Comparison of ENCODE assay signal across 8 cellular contexts in genomic region chr13:31424130-31424729, GRCh38.
DNase-seq lines count a peak whose midpoint lies in the region; ATAC-seq and TF ChIP-seq lines count a peak whose summit lies in the region.

No MANE protein-coding gene starts in this region.

- H3K4me1 ChIP-seq in OCI-LY1 (ENCODE audit: insufficient read depth, low read length, severe bottlenecking) (no peaks in the 10 kb centered on the region), tibial artery (no peaks in the 10 kb centered on the region)

- H3K27ac ChIP-seq in OCI-LY1 (ENCODE audit: low read depth, low read length, poor library complexity, severe bottlenecking) (no peak overlapping the region), tibial artery (no peak overlapping the region)

- H3K4me3 Mint-ChIP-seq in activated T-cell treated with anti-CD3 and anti-CD28 coated beads, Interleukin-2, amount 50 U/mL, for 24 hours: no peak overlapping the region

- ATAC-seq in GM21515 (IDR thresholded peaks at IDR 0.05; ENCODE audit: unreplicated experiment): peak; percentile 96

- TF ChIP-seq CTCF in OCI-LY1 (IDR thresholded peaks at IDR 0.05; ENCODE audit: low read length): peak; percentile 96
- peak; percentile 96 for TF ChIP-seq CTCF in fibroblast of the aortic adventitia (IDR thresholded peaks at IDR 0.05; ENCODE audit: insufficient read depth, low read length)
- TF ChIP-seq CTCF in tibial artery (IDR thresholded peaks at IDR 0.05): peak; percentile 84 to 87

- H3K79me2 ChIP-seq in OCI-LY1 (ENCODE audit: insufficient read depth, low read length): no peaks in the 10 kb centered on the region

- H3F3A ChIP-seq in OCI-LY1 (ENCODE audit: insufficient read depth, low read length): no peaks in the 10 kb centered on the region

- H3K36me3 ChIP-seq in OCI-LY1 (ENCODE audit: insufficient read depth, low read length): no peaks in the 10 kb centered on the region
- no peaks in the 10 kb centered on the region for H3K36me3 ChIP-seq in tibial artery

- no peak overlapping the region for H2AFZ ChIP-seq in OCI-LY1 (ENCODE audit: low read length)

- DNase-seq in EH (ENCODE audit: low read depth): peak; percentile 82
- peak; percentile 22 for DNase-seq in HS-5 (ENCODE audit: low read depth)
- DNase-seq in activated T-cell treated with anti-CD3 and anti-CD28 coated beads, Interleukin-2, amount 50 U/mL, for 24 hours: peak; percentile 60
- peak; percentile 82 for DNase-seq in fibroblast of the aortic adventitia (ENCODE audit: low read depth)
- DNase-seq in nucleus accumbens (lab: John Stamatoyannopoulos, UW): peak in 47 of 56 donors; percentile 7 to 76 (median 37)
- peak; percentile 80 to 86 for DNase-seq in tibial artery

- H3K27me3 Mint-ChIP-seq in activated T-cell treated with anti-CD3 and anti-CD28 coated beads, Interleukin-2, amount 50 U/mL, for 24 hours: peaks cover 8% of the 10 kb centered on the region

- H3K4me2 ChIP-seq in OCI-LY1 (ENCODE audit: low read length): no peak overlapping the region

- intact Hi-C loops in tibial artery (cut with DNase I; ENCODE audit: low total_unique reads): loop anchor here (10.0 kb wide), 1 partner anchor 189 kb away; no protein-coding TSS in a partner anchor

- H3K36me3 Mint-ChIP-seq in activated T-cell treated with anti-CD3 and anti-CD28 coated beads, Interleukin-2, amount 50 U/mL, for 24 hours (ENCODE audit: low read depth): no peaks in the 10 kb centered on the region

- H3K4me3 ChIP-seq in OCI-LY1 (ENCODE audit: low read depth, low read length, poor library complexity, severe bottlenecking) (no peak overlapping the region), fibroblast of the aortic adventitia (ENCODE audit: low read depth, low read length) (no peak overlapping the region), tibial artery (no peak overlapping the region)

- no peaks in the 10 kb centered on the region for H3K9me3 Mint-ChIP-seq in activated T-cell treated with anti-CD3 and anti-CD28 coated beads, Interleukin-2, amount 50 U/mL, for 24 hours

- H3K4me1 Mint-ChIP-seq in activated T-cell treated with anti-CD3 and anti-CD28 coated beads, Interleukin-2, amount 50 U/mL, for 24 hours (ENCODE audit: low read depth): peaks cover 3% of the 10 kb centered on the region

- no peaks in the 10 kb centered on the region for H4K20me1 ChIP-seq in OCI-LY1 (ENCODE audit: insufficient read depth, low read length)

- H3K9me3 ChIP-seq in OCI-LY1 (ENCODE audit: low read length) (no peaks in the 10 kb centered on the region), tibial artery (no peaks in the 10 kb centered on the region)

- no peak overlapping the region for H3K9ac ChIP-seq in OCI-LY1 (ENCODE audit: low read length)

- H3K27ac Mint-ChIP-seq in activated T-cell treated with anti-CD3 and anti-CD28 coated beads, Interleukin-2, amount 50 U/mL, for 24 hours: no peak overlapping the region

- no peaks in the 10 kb centered on the region for H3K9me2 ChIP-seq in OCI-LY1 (ENCODE audit: low read depth, low read length)

- no peaks in the 10 kb centered on the region for H3K27me3 ChIP-seq in OCI-LY1 (ENCODE audit: insufficient read depth, low read length)
- H3K27me3 ChIP-seq in tibial artery: no peaks in the 10 kb centered on the region

Comparison
In these comparisons a context has a peak if more than half of its experiments do, and no peak if none do; other contexts are left out.
1. DNase-seq: peak in every context shown above with its lines; median percentile 83 in tibial artery; 82 in EH; 82 in fibroblast of the aortic adventitia; 60 in activated T-cell treated with anti-CD3 and anti-CD28 coated beads, Interleukin-2, amount 50 U/mL, for 24 hours; 37 in nucleus accumbens; 22 in HS-5.